Comparison of ENCODE assay signal across 13 cellular contexts in the genomic region with DNA sequence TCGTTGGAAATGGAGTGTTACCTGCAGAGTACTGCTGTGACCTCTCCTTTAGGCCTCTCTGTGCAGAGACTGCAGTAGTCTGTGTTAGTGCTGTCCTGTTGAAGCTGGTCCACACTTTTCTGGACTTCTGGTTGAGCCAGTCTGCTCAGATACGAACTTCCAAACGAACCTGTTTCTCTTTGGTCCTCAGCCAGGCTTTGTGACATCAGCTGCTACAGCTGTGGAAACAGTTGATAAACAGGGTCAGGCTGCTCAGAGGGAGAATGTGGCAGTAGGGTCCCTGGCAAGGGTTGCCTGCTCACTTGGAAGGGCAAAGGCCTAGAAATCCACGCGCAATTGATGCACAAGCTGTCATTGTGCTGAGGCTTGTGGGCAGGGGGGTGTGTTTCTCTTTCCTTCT.
DNase-seq lines count a peak whose midpoint lies in the region; ATAC-seq, FAIRE-seq and TF ChIP-seq lines count a peak whose summit lies in the region.
"Had no signal": no experiment of that assay in that cellular context is flagged by ENCODE, and none has a peak within 500 bp of the region (broad histone marks: within the 10 kb centered on the region; RNA-seq: fewer than 3 reads in every experiment).

No MANE protein-coding gene starts in this region.

- CTCF ChIA-PET in HepG2 (lab: Yijun Ruan, JAX; ENCODE audit: low intra/inter-chr PET ratio, low total read pairs): no interaction called here

- FAIRE-seq in HepG2 (lab: Jason Lieb, UNC) (no peak), frontal cortex (lab: Jason Lieb, UNC) (no peak)

- TF ChIP-seq RAD21 in HepG2 (CRISPR knock-in tag; IDR thresholded peaks at IDR 0.05): no peak

- no peak for TF ChIP-seq POLR2A in adrenal gland (IDR thresholded peaks at IDR 0.05)
- TF ChIP-seq POLR2A in HepG2 (IDR thresholded peaks at IDR 0.05; ENCODE audit: insufficient read depth in 1 of 2, low read depth in 2 of 2, low read length in 2 of 2): no peak

- no peaks in the 10 kb centered on the region for H3K9me3 ChIP-seq in adrenal gland (replicated peaks in 1 of 3)
- no peaks in the 10 kb centered on the region for H3K9me3 ChIP-seq in HepG2 (ENCODE audit: low read length)

- BruUV-seq in HepG2 (replicated peaks; lab: Mats Ljungman, UMichigan): no TSS peak

- no peak overlapping the region for H3K9ac ChIP-seq in HepG2 (ENCODE audit: insufficient read depth, low read depth, low read length)
- H3K9ac ChIP-seq: GM23248 had no signal

- no peaks in the 10 kb centered on the region for H3K27me3 ChIP-seq in adrenal gland
- H3K27me3 ChIP-seq in HepG2 (ENCODE audit: control insufficient read depth in 1 of 2, insufficient read depth in 2 of 2, low read length in 2 of 2): no peaks in the 10 kb centered on the region

- no peak overlapping the region for H3K4me2 ChIP-seq in HepG2 (ENCODE audit: low read depth, low read length)

- H3K27ac ChIP-seq in adrenal gland (peak overlapping the region in 1 of 5 donors; percentile 35), HepG2 (ENCODE audit: extremely low read length, insufficient read depth, low read length) (no peak overlapping the region)
- H3K27ac ChIP-seq: GM23248, HL-60 had no signal

- TF ChIP-seq CTCF in adrenal gland (IDR thresholded peaks at IDR 0.05): no peak
- no peak for TF ChIP-seq CTCF in HepG2 (CRISPR knock-in tag; IDR thresholded peaks at IDR 0.05)

- H3K4me3 ChIP-seq in adrenal gland: no peak overlapping the region
- no peak overlapping the region for H3K4me3 ChIP-seq in HepG2 (replicated peaks in 1 of 3; ENCODE audit: insufficient read depth in 1 of 3, low read depth in 2 of 3, low read length in 3 of 3)
- H3K4me3 ChIP-seq: GM23248 had no signal

- ATAC-seq in HepG2 (no peak), GM19397 (IDR thresholded peaks at IDR 0.05; ENCODE audit: unreplicated experiment) (no peak), HG02798 (IDR thresholded peaks at IDR 0.05; ENCODE audit: poor library complexity, unreplicated experiment) (no peak)

- POLR2A ChIA-PET in HepG2 (lab: Yijun Ruan, JAX): no interaction called here

- DNase-seq in NCI-H82 (lab: John Stamatoyannopoulos, UW): peak; percentile 21
- DNase-seq in NCI-H82 treated with DMSO at 0.1 percent for 48 hours (lab: John Stamatoyannopoulos, UW; ENCODE audit: unreplicated experiment): no peak
- DNase-seq in adrenal gland: peak in 5 of 7 donors; percentile 16 to 66 (median 30)
- DNase-seq in HepG2 (ENCODE audit: low spot score): no peak
- DNase-seq in superior temporal gyrus (ENCODE audit: extremely low spot score): peak; percentile 58
- DNase-seq in frontal cortex (ENCODE audit: low spot score in 2 of 2): no peak
- DNase-seq: activated naive CD8-positive, alpha-beta T cell treated with anti-CD3 and anti-CD28 coated beads, Interleukin-2, amount 10 ng/mL, durations not matched to agents 7 days and 5 days; cortex of kidney; GM23248; naive B cell had no signal

- H3K4me1 ChIP-seq in adrenal gland (replicated peaks in 1 of 2) (peaks cover 0 to 7% of the 10 kb centered on the region in 2 donors), HepG2 (ENCODE audit: insufficient read depth, low read length) (peaks cover 46% of the 10 kb centered on the region)

- TF ChIP-seq EP300 in HepG2 (IDR thresholded peaks at IDR 0.05; ENCODE audit: low read depth in 2 of 2, low read length in 2 of 2) (no peak), HepG2 (CRISPR knock-in tag; IDR thresholded peaks at IDR 0.05; ENCODE audit: borderline replicate concordance) (no peak)

- intact Hi-C loops in adrenal gland (cut with DNase I): no loop called here
- intact Hi-C loops in HepG2 (cut with micrococcal nuclease; ENCODE audit: unreplicated experiment): no loop called here

- in situ Hi-C loops in HepG2 (cut with HindIII; ENCODE audit: extremely low pct_ligation_motif_present, low pct_unique_long_range_greater_than_20kb): no loop called here

- H3K79me2 ChIP-seq in HepG2 (ENCODE audit: insufficient read depth, low read length): peaks cover 27% of the 10 kb centered on the region

- no peak overlapping the region for H2AFZ ChIP-seq in HepG2 (ENCODE audit: low read length)
- H2AFZ ChIP-seq: GM23248 had no signal

- no peaks in the 10 kb centered on the region for H3K36me3 ChIP-seq in adrenal gland (replicated peaks in 1 of 2)
- H3K36me3 ChIP-seq in HepG2 (replicated peaks in 1 of 2; ENCODE audit: control insufficient read depth in 1 of 2, insufficient read depth in 2 of 2, low read length in 2 of 2): no peaks in the 10 kb centered on the region; a peak in 1 of 5 replicates

- 58 to 68% (median 64%) methylated on average over 5 of the region's 5 CpGs for WGBS in adrenal gland, 4 donors
- 85% methylated on average over 5 of the region's 5 CpGs for WGBS in HepG2 (ENCODE audit: low lambda C conversion rate)

- H4K20me1 ChIP-seq in HepG2 (ENCODE audit: insufficient read depth, low read length): 0 out of 2 replicates have a peak, but pooled peaks cover 2% of the 10 kb centered on the region

TF ChIP-seq in HepG2, 621 proteins besides CTCF, POLR2A, EP300 and RAD21:
- TF ChIP-seq ATF7-NPFF (CRISPR knock-in tag; IDR thresholded peaks at IDR 0.05; ENCODE audit: low read depth): no peak
- TF ChIP-seq SOX13 (IDR thresholded peaks at IDR 0.05): no peak
- no peak for TF ChIP-seq SOX13 (CRISPR knock-in tag; conservative IDR thresholded peaks at IDR 0.05 in 1 of 2, IDR thresholded peaks at IDR 0.05 in 1 of 2)
- TF ChIP-seq ZNF274 (CRISPR knock-in tag; IDR thresholded peaks at IDR 0.05): no peak
- no peak for TF ChIP-seq PHF20 (CRISPR knock-in tag; IDR thresholded peaks at IDR 0.05)
- TF ChIP-seq SALL1 (CRISPR knock-in tag; IDR thresholded peaks at IDR 0.05): 0 out of 2 replicates have a peak, but pooled peaks have one; percentile 17
- TF ChIP-seq, protein P1, sequence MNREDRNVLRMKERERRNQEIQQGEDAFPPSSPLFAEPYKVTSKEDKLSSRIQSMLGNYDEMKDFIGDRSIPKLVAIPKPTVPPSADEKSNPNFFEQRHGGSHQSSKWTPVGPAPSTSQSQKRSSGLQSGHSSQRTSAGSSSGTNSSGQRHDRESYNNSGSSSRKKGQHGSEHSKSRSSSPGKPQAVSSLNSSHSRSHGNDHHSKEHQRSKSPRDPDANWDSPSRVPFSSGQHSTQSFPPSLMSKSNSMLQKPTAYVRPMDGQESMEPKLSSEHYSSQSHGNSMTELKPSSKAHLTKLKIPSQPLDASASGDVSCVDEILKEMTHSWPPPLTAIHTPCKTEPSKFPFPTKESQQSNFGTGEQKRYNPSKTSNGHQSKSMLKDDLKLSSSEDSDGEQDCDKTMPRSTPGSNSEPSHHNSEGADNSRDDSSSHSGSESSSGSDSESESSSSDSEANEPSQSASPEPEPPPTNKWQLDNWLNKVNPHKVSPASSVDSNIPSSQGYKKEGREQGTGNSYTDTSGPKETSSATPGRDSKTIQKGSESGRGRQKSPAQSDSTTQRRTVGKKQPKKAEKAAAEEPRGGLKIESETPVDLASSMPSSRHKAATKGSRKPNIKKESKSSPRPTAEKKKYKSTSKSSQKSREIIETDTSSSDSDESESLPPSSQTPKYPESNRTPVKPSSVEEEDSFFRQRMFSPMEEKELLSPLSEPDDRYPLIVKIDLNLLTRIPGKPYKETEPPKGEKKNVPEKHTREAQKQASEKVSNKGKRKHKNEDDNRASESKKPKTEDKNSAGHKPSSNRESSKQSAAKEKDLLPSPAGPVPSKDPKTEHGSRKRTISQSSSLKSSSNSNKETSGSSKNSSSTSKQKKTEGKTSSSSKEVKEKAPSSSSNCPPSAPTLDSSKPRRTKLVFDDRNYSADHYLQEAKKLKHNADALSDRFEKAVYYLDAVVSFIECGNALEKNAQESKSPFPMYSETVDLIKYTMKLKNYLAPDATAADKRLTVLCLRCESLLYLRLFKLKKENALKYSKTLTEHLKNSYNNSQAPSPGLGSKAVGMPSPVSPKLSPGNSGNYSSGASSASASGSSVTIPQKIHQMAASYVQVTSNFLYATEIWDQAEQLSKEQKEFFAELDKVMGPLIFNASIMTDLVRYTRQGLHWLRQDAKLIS (CRISPR knock-in tag; IDR thresholded peaks at IDR 0.05): no peak

Comparison
In these comparisons a context has a peak if more than half of its experiments do, and no peak if none do; other contexts are left out.
1. DNase-seq: peak in NCI-H82 (single experiment), adrenal gland (5 of 7) and superior temporal gyrus (single experiment); none in NCI-H82 treated with DMSO at 0.1 percent for 48 hours (single experiment), HepG2 (single experiment) and frontal cortex (0 of 2).